ENCODE assay signal across 9 cellular contexts in the genomic region with DNA sequence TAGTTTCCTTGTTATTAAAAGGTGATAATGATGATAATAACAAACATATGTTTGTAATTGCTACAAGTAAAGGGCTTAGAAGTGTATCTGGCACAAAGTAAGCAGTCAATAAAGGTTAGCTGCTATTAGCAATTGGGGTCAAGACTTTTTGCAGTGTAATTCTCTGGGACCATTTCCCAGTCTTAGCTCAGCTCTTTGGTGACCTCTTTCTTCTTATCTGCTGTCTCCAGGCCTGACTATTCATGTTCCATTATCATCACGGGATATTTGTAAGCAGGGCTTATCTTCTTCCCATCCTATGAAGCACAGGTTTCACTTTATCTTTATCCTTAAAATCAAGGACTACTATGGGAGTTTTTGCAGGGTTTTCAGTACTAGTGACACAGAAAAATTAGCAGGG.
DNase-seq lines count a peak whose midpoint lies in the region; ATAC-seq, FAIRE-seq and TF ChIP-seq lines count a peak whose summit lies in the region.
"Had no signal": no experiment of that assay in that cellular context is flagged by ENCODE, and none has a peak within 500 bp of the region (broad histone marks: within the 10 kb centered on the region; RNA-seq: fewer than 3 reads in every experiment).

No MANE protein-coding gene starts in this region.

- DNase-seq in GM19239 (ENCODE audit: insufficient read length, low spot score) (no peak), fibroblast of pulmonary artery (ENCODE audit: low read depth) (peak; percentile 24), pancreas (no peak), COR-L47 (lab: John Stamatoyannopoulos, UW) (no peak), NCI-H187 (lab: John Stamatoyannopoulos, UW) (no peak), GM13976 (ENCODE audit: low spot score) (no peak)
- no peak for DNase-seq in activated effector memory CD4-positive, alpha-beta T cell treated with anti-CD3 and anti-CD28 coated beads, Interleukin-2, amount 50 U/mL, for 16 hours
- DNase-seq: NCI-H524 treated with DMSO at 0.1 percent for 48 hours had no signal

- H3K36me3 ChIP-seq in pancreas: no peaks in the 10 kb centered on the region

- H3K27ac ChIP-seq in VCaP (peak overlapping the region; percentile 65), pancreas (peak overlapping the region in 1 of 4 donors; percentile 17)

- no peaks in the 10 kb centered on the region for H3K9me3 ChIP-seq in pancreas

- ATAC-seq in pancreas: peak in 3 of 4 donors; percentile 32 to 58 (median 47)

- intact Hi-C loops in pancreas (cut with DNase I): no loop called here

- H3K4me3 ChIP-seq in fibroblast of pulmonary artery (replicated peaks; ENCODE audit: low read depth, low read length) (no peak overlapping the region), pancreas (no peak overlapping the region)

- FAIRE-seq in GM19239 (lab: Jason Lieb, UNC): peak; percentile 26
- no peak for FAIRE-seq in pancreas (lab: Jason Lieb, UNC)

- TF ChIP-seq CTCF in VCaP (conservative IDR thresholded peaks at IDR 0.05): no peak
- no peak for TF ChIP-seq CTCF in fibroblast of pulmonary artery (IDR thresholded peaks at IDR 0.05; ENCODE audit: low read length, missing control alignments)
- no peak for TF ChIP-seq CTCF in pancreas (IDR thresholded peaks at IDR 0.05)
- no peak for TF ChIP-seq CTCF in GM13976 (IDR thresholded peaks at IDR 0.05; ENCODE audit: borderline replicate concordance, control extremely low read depth, extremely low read depth, insufficient read depth, missing control alignments)

- WGBS in pancreas, 2 donors: 3 to 4% methylated on average over 1 of the region's 1 CpG

- H3K27me3 ChIP-seq in pancreas: no peaks in the 10 kb centered on the region

- peaks cover 0 to 6% (median 0%) of the 10 kb centered on the region in 3 donors for H3K4me1 ChIP-seq in pancreas

- in situ Hi-C loops in GM13976 (cut with MboI; ENCODE audit: low sequenced_read_pairs, unreplicated experiment): no loop called here
